33 cellular contexts compared by ENCODE assay signal in genomic region chr6:89688328-89688727, GRCh38.
"Had no signal": no experiment of that assay in that cellular context is flagged by ENCODE, and none has a peak within 500 bp of the region (broad histone marks: within the 10 kb centered on the region; RNA-seq: fewer than 3 reads in every experiment).

No MANE protein-coding gene starts in this region.

- H3K9me3 ChIP-seq: adrenal gland, Peyer's patch, SJSA1, SK-N-SH had no signal

- H3K27ac Mint-ChIP-seq: activated CD4-positive, alpha-beta memory T cell treated with anti-CD3 and anti-CD28 coated beads for 36 hours; activated CD4-positive, alpha-beta T cell treated with anti-CD3 and anti-CD28 coated beads for 36 hours; activated naive CD4-positive, alpha-beta T cell treated with anti-CD3 and anti-CD28 coated beads for 36 hours; activated T-helper 1 cell treated with anti-CD3 and anti-CD28 coated beads, Interleukin-12 subunit alpha, Interleukin-12 subunit beta, Interleukin-2, Interleukin-4 antibody, amounts not matched to agents 30 ng/mL and 10 ng/mL and 1 ng/mL, durations not matched to agents 14 hours and 24 hours and 36 hours; brain; T-helper 1 cell treated with Interleukin-12 subunit alpha and Interleukin-12 subunit beta and Interleukin-4 antibody, amounts not matched to agents 30 μg/mL and 1 μg/mL, for 36 hours; T-helper 2 cell treated with Interferon-gamma antibody and Interleukin-4, amounts not matched to agents 5 μg/mL and 100 μg/mL, for 36 hours had no signal

- H3K4me1 ChIP-seq: adrenal gland, Peyer's patch, SJSA1 had no signal

- H3K4me3 ChIP-seq: adrenal gland, Peyer's patch, SJSA1 had no signal

- DNase-seq: activated CD4-positive, alpha-beta memory T cell treated with anti-CD3 and anti-CD28 coated beads for 36 hours; activated CD4-positive, alpha-beta T cell treated with anti-CD3 and anti-CD28 coated beads for 36 hours; activated CD4-positive, alpha-beta T cell treated with anti-CD3 and anti-CD28 coated beads, Interleukin-2, amount 50 U/mL, for 1 hour; activated CD8-positive, alpha-beta memory T cell treated with anti-CD3 and anti-CD28 coated beads, Interleukin-2, amount 50 U/mL, for 4 hours; activated gamma-delta T cell treated with Interleukin-2 at 50 U/mL for 16 hours; activated naive CD4-positive, alpha-beta T cell treated with anti-CD3 and anti-CD28 coated beads for 36 hours; activated T-cell treated with anti-CD3 and anti-CD28 coated beads for 4 hours; activated T-cell treated with anti-CD3 and anti-CD28 coated beads, Interleukin-2, amount 50 U/mL, for 4 hours; adrenal gland; anterior cingulate cortex; caudate nucleus; cerebellar nuclear complex; MM.1S; MV-4-11; NCI-H1092; NCI-H1436 treated with DMSO at 0.1 percent for 48 hours; NCI-H1694 treated with DMSO at 0.1 percent for 48 hours; NCI-H2029; NCI-H345; NCI-H524 treated with DMSO at 0.1 percent for 48 hours; NK-92 treated with Interleukin-12 subunit alpha and Interleukin-12 subunit beta, amount 100 ng/mL, for 24 hours; PC-3; Peyer's patch; RPMI8226; SHP77 treated with DMSO at 0.1 percent for 48 hours; SK-N-SH had no signal

- H3K9ac ChIP-seq: SK-N-SH had no signal

- H3K27me3 Mint-ChIP-seq: activated CD4-positive, alpha-beta memory T cell treated with anti-CD3 and anti-CD28 coated beads for 36 hours; activated CD4-positive, alpha-beta T cell treated with anti-CD3 and anti-CD28 coated beads for 36 hours; brain had no signal

- H3K4me3 Mint-ChIP-seq: activated CD4-positive, alpha-beta memory T cell treated with anti-CD3 and anti-CD28 coated beads for 36 hours; activated CD4-positive, alpha-beta T cell treated with anti-CD3 and anti-CD28 coated beads for 36 hours; activated naive CD4-positive, alpha-beta T cell treated with anti-CD3 and anti-CD28 coated beads for 36 hours; activated T-cell treated with anti-CD3 and anti-CD28 coated beads, Interleukin-2, amount 50 U/mL, for 4 hours; activated T-helper 1 cell treated with anti-CD3 and anti-CD28 coated beads, Interleukin-12 subunit alpha, Interleukin-12 subunit beta, Interleukin-2, Interleukin-4 antibody, amounts not matched to agents 30 ng/mL and 10 ng/mL and 1 ng/mL, durations not matched to agents 14 hours and 24 hours and 36 hours; brain; T-helper 1 cell treated with Interleukin-12 subunit alpha and Interleukin-12 subunit beta and Interleukin-4 antibody, amounts not matched to agents 30 μg/mL and 1 μg/mL, for 36 hours; T-helper 2 cell treated with Interferon-gamma antibody and Interleukin-4, amounts not matched to agents 5 μg/mL and 100 μg/mL, for 36 hours had no signal

- H3K27ac ChIP-seq: adrenal gland, Peyer's patch, SJSA1 had no signal

- ATAC-seq: activated CD4-positive, alpha-beta T cell treated with anti-CD3 and anti-CD28 coated beads for 36 hours; activated CD4-positive, CD25-positive, alpha-beta regulatory T cell treated with anti-CD3 and anti-CD28 coated beads, Interleukin-2, amount 50 U/mL, for 24 hours; activated naive CD4-positive, alpha-beta T cell treated with anti-CD3 and anti-CD28 coated beads, Interleukin-2, amount 50 U/mL, for 72 hours; activated T-cell treated with anti-CD3 and anti-CD28 coated beads, Interleukin-2, amount 50 U/mL, for 4 hours; PC-3 had no signal

- H3K27me3 ChIP-seq: adrenal gland, Peyer's patch, SJSA1 had no signal

- H3K9me3 Mint-ChIP-seq: activated CD4-positive, alpha-beta memory T cell treated with anti-CD3 and anti-CD28 coated beads for 36 hours; activated naive CD4-positive, alpha-beta T cell treated with anti-CD3 and anti-CD28 coated beads for 36 hours; activated naive CD4-positive, alpha-beta T cell treated with anti-CD3 and anti-CD28 coated beads, Interleukin-2, amount 50 U/mL, for 72 hours; activated T-cell treated with anti-CD3 and anti-CD28 coated beads, Interleukin-2, amount 50 U/mL, for 4 hours; activated T-helper 1 cell treated with anti-CD3 and anti-CD28 coated beads, Interleukin-12 subunit alpha, Interleukin-12 subunit beta, Interleukin-2, Interleukin-4 antibody, amounts not matched to agents 30 ng/mL and 10 ng/mL and 1 ng/mL, durations not matched to agents 14 hours and 24 hours and 36 hours; brain; T-helper 1 cell treated with Interleukin-12 subunit alpha and Interleukin-12 subunit beta and Interleukin-4 antibody, amounts not matched to agents 30 μg/mL and 1 μg/mL, for 36 hours; T-helper 2 cell treated with Interferon-gamma antibody and Interleukin-4, amounts not matched to agents 5 μg/mL and 100 μg/mL, for 36 hours had no signal
